8 cellular contexts compared by ENCODE assay signal in genomic region chr1:58699011-58699762, GRCh38. TPM values are rescaled to one million over a fixed set of nuclear protein-coding genes. Genes with fewer than 3 reads are reported as not detected.
DNase-seq lines count a peak whose midpoint lies in the region; ATAC-seq and TF ChIP-seq lines count a peak whose summit lies in the region.

No MANE protein-coding gene starts in this region.

- no peak for TF ChIP-seq CTCF in heart right ventricle (IDR thresholded peaks at IDR 0.05)

- H3K9me3 Mint-ChIP-seq in activated T-cell treated with anti-CD3 and anti-CD28 coated beads, Interleukin-2, amount 50 U/mL, for 4 hours, result no peaks in the 10 kb centered on the region
- H3K9me3 Mint-ChIP-seq in activated CD4-positive, alpha-beta memory T cell treated with anti-CD3 and anti-CD28 coated beads for 36 hours, result no peaks in the 10 kb centered on the region

- peak; percentile 11 for ATAC-seq in activated T-cell treated with anti-CD3 and anti-CD28 coated beads, Interleukin-2, amount 50 U/mL, for 4 hours
- ATAC-seq in HG03066 (IDR thresholded peaks at IDR 0.05; ENCODE audit: low read depth, unreplicated experiment), result peak; percentile 24
- ATAC-seq in heart right ventricle, result peak in 7 of 8 donors; percentile 1 to 28 (median 16)
- peak; percentile 18 for ATAC-seq in sciatic nerve

- peaks cover 0 to 29% (median 8%) of the 10 kb centered on the region in 9 donors for H3K36me3 ChIP-seq in heart right ventricle

- H3K27me3 ChIP-seq in heart right ventricle, result no peaks in the 10 kb centered on the region

- H3K36me3 Mint-ChIP-seq in activated T-cell treated with anti-CD3 and anti-CD28 coated beads, Interleukin-2, amount 50 U/mL, for 4 hours (ENCODE audit: insufficient read depth), result peaks cover 5% of the 10 kb centered on the region
- H3K36me3 Mint-ChIP-seq in activated CD4-positive, alpha-beta memory T cell treated with anti-CD3 and anti-CD28 coated beads for 36 hours, result peaks cover 13% of the 10 kb centered on the region

- peak overlapping the region; percentile 92 for H3K27ac Mint-ChIP-seq in activated CD4-positive, alpha-beta memory T cell treated with anti-CD3 and anti-CD28 coated beads for 36 hours

- H3K4me1 Mint-ChIP-seq in activated T-cell treated with anti-CD3 and anti-CD28 coated beads, Interleukin-2, amount 50 U/mL, for 4 hours (ENCODE audit: low read depth), result peaks cover 17% of the 10 kb centered on the region
- peaks cover 15% of the 10 kb centered on the region for H3K4me1 Mint-ChIP-seq in activated CD4-positive, alpha-beta memory T cell treated with anti-CD3 and anti-CD28 coated beads for 36 hours (ENCODE audit: low read depth)

- POLR2A ChIA-PET in activated CD4-positive, alpha-beta memory T cell treated with anti-CD3 and anti-CD28 coated beads for 36 hours (lab: Charles Lee), result interaction anchor here (0.6 to 1.1 kb wide), 2 partner anchors 85 to 726 kb away, joined by 3 read pairs; partner anchors contain the start of gene JUN

- H3K27ac ChIP-seq in heart right ventricle, result peak overlapping the region; percentile 84 to 96 (median 89)

- no peaks in the 10 kb centered on the region for H3K9me3 ChIP-seq in heart right ventricle

- intact Hi-C loops in activated CD4-positive, alpha-beta memory T cell treated with anti-CD3 and anti-CD28 coated beads for 36 hours (cut with micrococcal nuclease), result loop anchor here (2.0 kb wide), 1 partner anchor 56 kb away; no protein-coding TSS in a partner anchor
- intact Hi-C loops in heart right ventricle (cut with DNase I), result no loop called here
- intact Hi-C loops in sciatic nerve (cut with DNase I), result no loop called here

- H3K4me1 ChIP-seq in heart right ventricle, result peaks cover 0 to 43% (median 24%) of the 10 kb centered on the region in 9 donors

- peak overlapping the region; percentile 100 for H3K4me3 Mint-ChIP-seq in activated T-cell treated with anti-CD3 and anti-CD28 coated beads, Interleukin-2, amount 50 U/mL, for 4 hours
- H3K4me3 Mint-ChIP-seq in activated CD4-positive, alpha-beta memory T cell treated with anti-CD3 and anti-CD28 coated beads for 36 hours, result peak overlapping the region; percentile 95

- DNase-seq in activated T-cell treated with anti-CD3 and anti-CD28 coated beads, Interleukin-2, amount 50 U/mL, for 4 hours, result no peak
- DNase-seq in activated T-cell treated with anti-CD3 and anti-CD28 coated beads, Interleukin-2, amount 50 U/mL, for 1 hour, result no peak
- DNase-seq in activated CD4-positive, alpha-beta memory T cell treated with anti-CD3 and anti-CD28 coated beads for 36 hours, result no peak
- DNase-seq in heart right ventricle (peak in 1 of 2 donors; percentile 9), sciatic nerve (ENCODE audit: low spot score) (no peak), T-helper 9 cell (no peak)
- DNase-seq in central memory CD4-positive, alpha-beta T cell, result no peak

- no peaks in the 10 kb centered on the region for H3K27me3 Mint-ChIP-seq in activated T-cell treated with anti-CD3 and anti-CD28 coated beads, Interleukin-2, amount 50 U/mL, for 4 hours (ENCODE audit: low read depth)
- H3K27me3 Mint-ChIP-seq in activated CD4-positive, alpha-beta memory T cell treated with anti-CD3 and anti-CD28 coated beads for 36 hours, result no peaks in the 10 kb centered on the region

- 2% methylated on average over 16 of the region's 16 CpGs for WGBS in heart right ventricle, 2 donors

- CTCF ChIA-PET in activated CD4-positive, alpha-beta memory T cell treated with anti-CD3 and anti-CD28 coated beads for 36 hours (lab: Charles Lee), result interaction anchor here (0.7 to 1.5 kb wide), 3 partner anchors 19 to 47 kb away, joined by 3 to 6 read pairs (median 3); no protein-coding TSS in a partner anchor

- H3K4me3 ChIP-seq in heart right ventricle, result peak overlapping the region; percentile 71 to 100 (median 92)

RNA-seq across cellular contexts. Expression of gene MYSM1, which starts 0.7 kb away (rescaled TPM):
- total RNA-seq in activated T-cell treated with anti-CD3 and anti-CD28 coated beads, Interleukin-2, amount 50 U/mL, for 4 hours, result 10 to 100 TPM; 24.0 to 26.3 (median 25.5) TPM
- 10 to 100 TPM; 27.3 to 34.8 TPM for total RNA-seq in activated CD4-positive, alpha-beta memory T cell treated with anti-CD3 and anti-CD28 coated beads for 36 hours
- total RNA-seq in heart right ventricle (10 to 100 TPM; 16.2 to 27.7 (median 19.5) TPM), sciatic nerve (48.4 TPM)
- polyA plus RNA-seq in heart right ventricle, result 10 to 100 TPM in 1 of 2 donors, 1 to 10 TPM in 1; 3.9 to 32.1 TPM
